In genomic region chr6:167982063-167982462, GRCh38 we compare ENCODE assay signal across 22 cellular contexts. TPM values are rescaled to one million over a fixed set of nuclear protein-coding genes. Genes with fewer than 3 reads are reported as not detected.
A peak's percentile ranks its signal among the peaks of the same experiment; 100 is the strongest.
DNase-seq lines count a peak whose midpoint lies in the region; ATAC-seq, FAIRE-seq and TF ChIP-seq lines count a peak whose summit lies in the region.
"Had no signal": no experiment of that assay in that cellular context is flagged by ENCODE, and none has a peak within 500 bp of the region (broad histone marks: within the 10 kb centered on the region; RNA-seq: fewer than 3 reads in every experiment).

No MANE protein-coding gene starts in this region.

- no peak for TF ChIP-seq CTCF in astrocyte (IDR thresholded peaks at IDR 0.05; ENCODE audit: insufficient read depth, low read depth, low read length)

- no peak overlapping the region for H3K27ac ChIP-seq in BLaER1
- H3K27ac ChIP-seq in astrocyte (ENCODE audit: low read depth, low read length): no peak overlapping the region

- POLR2A ChIA-PET in HEK293T (lab: Yijun Ruan, JAX): no interaction called here

- H3K9ac ChIP-seq in BLaER1: no peak overlapping the region
- no peak overlapping the region for H3K9ac ChIP-seq in astrocyte (ENCODE audit: low read length)

- H3K27me3 Mint-ChIP-seq in astrocyte (ENCODE audit: low read depth, unreplicated experiment): peaks cover 2% of the 10 kb centered on the region
- H3K27me3 Mint-ChIP-seq: CD4-positive, CD25-positive, alpha-beta regulatory T cell had no signal

- H4K20me1 ChIP-seq in BLaER1 (no peaks in the 10 kb centered on the region), astrocyte (ENCODE audit: insufficient read depth, low read length) (no peaks in the 10 kb centered on the region)

- peaks cover 4% of the 10 kb centered on the region for H3K9me3 Mint-ChIP-seq in astrocyte (ENCODE audit: unreplicated experiment)
- H3K9me3 Mint-ChIP-seq: HFFc6 had no signal

- no peak for FAIRE-seq in astrocyte (lab: Jason Lieb, UNC)
- FAIRE-seq: D721Med, GM12892, GM18507, H54, HTR-8/SVneo had no signal

- CTCF ChIA-PET in HEK293T (lab: Yijun Ruan, JAX): no interaction called here

- H3K27me3 ChIP-seq in BLaER1 (no peaks in the 10 kb centered on the region), astrocyte (ENCODE audit: insufficient read depth, low read length) (no peaks in the 10 kb centered on the region)

- H3K79me2 ChIP-seq in astrocyte (ENCODE audit: insufficient read depth, low read length): no peaks in the 10 kb centered on the region

- H3K9me3 ChIP-seq in BLaER1 (peaks cover 84% of the 10 kb centered on the region), astrocyte (ENCODE audit: insufficient read depth, low read depth, low read length) (no peaks in the 10 kb centered on the region)
- H3K9me3 ChIP-seq: Caco-2 had no signal

- peak overlapping the region; percentile 72 for H3K27ac Mint-ChIP-seq in astrocyte (ENCODE audit: unreplicated experiment)
- H3K27ac Mint-ChIP-seq: CD4-positive, CD25-positive, alpha-beta regulatory T cell; GM23338; HFFc6 had no signal

- H3K36me3 Mint-ChIP-seq in astrocyte (ENCODE audit: low read depth, unreplicated experiment): peaks cover 4% of the 10 kb centered on the region
- H3K36me3 Mint-ChIP-seq: CD4-positive, CD25-positive, alpha-beta regulatory T cell had no signal

- H3K4me1 ChIP-seq in BLaER1 (peaks cover 32% of the 10 kb centered on the region), astrocyte (ENCODE audit: insufficient read depth, low read length) (no peaks in the 10 kb centered on the region)
- H3K4me1 ChIP-seq: Caco-2 had no signal

- H3K4me3 ChIP-seq in BLaER1: no peak overlapping the region
- no peak overlapping the region for H3K4me3 ChIP-seq in astrocyte (ENCODE audit: insufficient read depth, low read depth, low read length)
- H3K4me3 ChIP-seq: GM23338 had no signal

- DNase-seq in HEK293T (ENCODE audit: extremely low spot score): no peak
- no peak for DNase-seq in astrocyte (ENCODE audit: low read depth)
- peak; percentile 16 for DNase-seq in kidney tubule cell (ENCODE audit: low spot score)
- no peak for DNase-seq in left lobe of liver (ENCODE audit: low spot score)
- no peak for DNase-seq in effector CD8-positive, alpha-beta T cell (lab: John Stamatoyannopoulos, UW)
- no peak for DNase-seq in SIG-M5 treated with dmso at 0.1 percent for 504 hours (lab: John Stamatoyannopoulos, UW; ENCODE audit: unreplicated experiment)
- DNase-seq: 8988T; C1 segment of cervical spinal cord; Caco-2; CD4-positive, CD25-positive, alpha-beta regulatory T cell; GDM1; HCEC 1CT; HFFc6; IMR-90 had no signal

- H3K4me1 Mint-ChIP-seq in astrocyte (ENCODE audit: low read depth, unreplicated experiment): peaks cover 13% of the 10 kb centered on the region
- H3K4me1 Mint-ChIP-seq: CD4-positive, CD25-positive, alpha-beta regulatory T cell; GM23338 had no signal

- peaks cover 57% of the 10 kb centered on the region for H3K36me3 ChIP-seq in BLaER1
- H3K36me3 ChIP-seq in astrocyte (ENCODE audit: insufficient read depth, low read length): no peaks in the 10 kb centered on the region

- H3K4me2 ChIP-seq in BLaER1 (peak overlapping the region; percentile 43), astrocyte (ENCODE audit: low read length) (no peak overlapping the region)
- H3K4me2 ChIP-seq: GM23338 had no signal

- H2AFZ ChIP-seq in astrocyte (ENCODE audit: low read depth, low read length): no peak overlapping the region
- H2AFZ ChIP-seq: GM23338 had no signal

- no peak overlapping the region for H3K4me3 Mint-ChIP-seq in astrocyte (ENCODE audit: unreplicated experiment)
- H3K4me3 Mint-ChIP-seq: CD4-positive, CD25-positive, alpha-beta regulatory T cell; GM23338; HFFc6 had no signal

- ATAC-seq in HG03135 (IDR thresholded peaks at IDR 0.05; ENCODE audit: unreplicated experiment) (no peak), left lobe of liver (no peak)
- ATAC-seq: GM23338 had no signal

TF ChIP-seq in HEK293T, 16 proteins besides CTCF, POLR2A, EP300 and RAD21:
- TF ChIP-seq BHLHE40 (IDR thresholded peaks at IDR 0.05; ENCODE audit: borderline replicate concordance) (no peak), PKNOX1 (IDR thresholded peaks at IDR 0.05) (peak; percentile 65)

RNA-seq across cellular contexts. Expression of gene KIF25, which starts 15.4 kb away (rescaled TPM):
- total RNA-seq in astrocyte (not detected in 2 replicates), left lobe of liver (0.43 TPM)
- total RNA-seq: Caco-2; CD4-positive, CD25-positive, alpha-beta regulatory T cell; HFFc6; IMR-90 had no signal
